ENCODE assay signal across 15 cellular contexts in the genomic region with DNA sequence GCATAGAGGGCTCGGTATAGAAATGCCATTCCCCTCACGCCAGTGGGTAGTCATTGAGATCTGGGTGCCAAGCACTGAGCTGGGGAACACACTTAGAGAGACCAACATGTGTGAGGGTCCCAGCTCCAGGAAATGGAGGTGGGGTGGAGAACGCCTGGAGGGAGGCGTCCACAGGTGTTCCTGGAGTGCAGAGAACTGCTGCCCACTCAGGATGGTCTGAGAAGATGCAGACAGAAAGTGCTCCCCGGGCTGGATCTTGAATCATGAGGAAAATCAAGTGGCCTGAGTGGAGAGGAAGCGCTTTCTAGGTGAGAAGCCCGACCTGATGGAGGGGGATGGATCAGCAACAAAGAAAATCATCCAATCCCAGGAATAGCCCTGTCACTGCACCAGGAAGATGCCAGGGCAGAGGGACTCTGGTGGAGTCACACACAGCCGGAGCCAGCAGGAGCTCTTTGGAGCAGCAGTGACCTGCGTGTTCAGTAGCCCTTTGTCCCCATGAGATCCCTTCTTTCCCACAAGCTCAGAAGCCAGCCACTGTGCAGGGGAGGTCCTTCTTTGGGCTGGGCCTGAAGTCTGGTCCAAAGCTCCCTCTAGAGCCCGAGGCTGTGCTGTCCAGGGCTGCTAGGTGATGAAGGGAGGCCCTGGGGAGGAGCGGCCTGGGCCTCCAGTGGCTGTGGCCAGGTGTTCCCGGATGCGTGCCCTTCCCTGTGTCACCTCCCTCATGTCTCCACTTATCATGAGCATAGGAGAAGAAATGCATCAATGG.
DNase-seq lines count a peak whose midpoint lies in the region; ATAC-seq and TF ChIP-seq lines count a peak whose summit lies in the region.
"Had no signal": no experiment of that assay in that cellular context is flagged by ENCODE, and none has a peak within 500 bp of the region (broad histone marks: within the 10 kb centered on the region; RNA-seq: fewer than 3 reads in every experiment).

No MANE protein-coding gene starts in this region.

- H3K4me1 ChIP-seq in left ventricle myocardium inferior (peaks cover 63% of the 10 kb centered on the region), gastrocnemius medialis (peaks cover 15 to 17% of the 10 kb centered on the region in 2 donors)

- H3K36me3 Mint-ChIP-seq in activated CD8-positive, alpha-beta memory T cell treated with anti-CD3 and anti-CD28 coated beads, Interleukin-2, amount 10 ng/mL, durations not matched to agents 7 days and 5 days, result peaks cover 9% of the 10 kb centered on the region

- no peaks in the 10 kb centered on the region for H3K4me1 Mint-ChIP-seq in activated CD8-positive, alpha-beta memory T cell treated with anti-CD3 and anti-CD28 coated beads, Interleukin-2, amount 10 ng/mL, durations not matched to agents 7 days and 5 days

- H3K27ac Mint-ChIP-seq in activated CD8-positive, alpha-beta memory T cell treated with anti-CD3 and anti-CD28 coated beads, Interleukin-2, amount 10 ng/mL, durations not matched to agents 7 days and 5 days, result peak overlapping the region; percentile 5
- H3K27ac Mint-ChIP-seq: activated T-helper 2 cell treated with anti-CD3 and anti-CD28 coated beads, Interferon-gamma antibody, Interleukin-2, Interleukin-4, amounts not matched to agents 10 μg/mL and 5 μg/mL and 100 μg/mL, durations not matched to agents 14 hours and 24 hours and 36 hours had no signal

- DNase-seq in activated CD8-positive, alpha-beta memory T cell treated with anti-CD3 and anti-CD28 coated beads, Interleukin-2, amount 10 ng/mL, durations not matched to agents 7 days and 5 days, result no peak
- no peak for DNase-seq in activated CD8-positive, alpha-beta memory T cell treated with anti-CD3 and anti-CD28 coated beads for 24 hours
- DNase-seq in WERI-Rb-1 (no peak), left ventricle myocardium inferior (no peak), gastrocnemius medialis (no peak), NCI-H1105 treated with DMSO at 0.1 percent for 48 hours (lab: John Stamatoyannopoulos, UW) (no peak)
- DNase-seq: central memory CD4-positive, alpha-beta T cell; stimulated activated CD8-positive, alpha-beta memory T cell treated with anti-CD3 and anti-CD28 coated beads, Interleukin-4, amount 100 ng/mL, for 48 hours had no signal

- H3K36me3 ChIP-seq in WERI-Rb-1, result peaks cover 79% of the 10 kb centered on the region
- peaks cover 48% of the 10 kb centered on the region for H3K36me3 ChIP-seq in left ventricle myocardium inferior
- no peaks in the 10 kb centered on the region for H3K36me3 ChIP-seq in gastrocnemius medialis

- H3K4me3 ChIP-seq in WERI-Rb-1 (ENCODE audit: low read depth, low read length) (no peak overlapping the region), left ventricle myocardium inferior (no peak overlapping the region), gastrocnemius medialis (no peak overlapping the region)
- H3K4me3 ChIP-seq: A549, hepatocyte, lung had no signal

- no peak for ATAC-seq in activated CD8-positive, alpha-beta memory T cell treated with anti-CD3 and anti-CD28 coated beads, Interleukin-2, amount 10 ng/mL, durations not matched to agents 7 days and 5 days
- no peak for ATAC-seq in gastrocnemius medialis
- ATAC-seq in GM18873 (IDR thresholded peaks at IDR 0.05; ENCODE audit: low FRiP score, unreplicated experiment), result no peak
- no peak for ATAC-seq in HG03025 (IDR thresholded peaks at IDR 0.05; ENCODE audit: low FRiP score, unreplicated experiment)

- H3K27ac ChIP-seq in WERI-Rb-1, result no peak overlapping the region
- peak overlapping the region; percentile 86 for H3K27ac ChIP-seq in left ventricle myocardium inferior (replicated peaks)
- peak overlapping the region in 3 of 4 donors; percentile 44 to 58 (median 52) for H3K27ac ChIP-seq in gastrocnemius medialis
- H3K27ac ChIP-seq: A549, epithelial cell of prostate, hepatocyte had no signal

- H3K4me3 Mint-ChIP-seq in activated CD8-positive, alpha-beta memory T cell treated with anti-CD3 and anti-CD28 coated beads, Interleukin-2, amount 10 ng/mL, durations not matched to agents 7 days and 5 days, result no peak overlapping the region

- TF ChIP-seq CTCF in WERI-Rb-1 (IDR thresholded peaks at IDR 0.05; ENCODE audit: low read depth, low read length) (peak; percentile 37; the same call in 1 of the 2 replicates), left ventricle myocardium inferior (IDR thresholded peaks at IDR 0.05; ENCODE audit: borderline replicate concordance) (peak; percentile 53), gastrocnemius medialis (IDR thresholded peaks at IDR 0.05 in 4 of 5, conservative IDR thresholded peaks at IDR 0.05 in 1 of 5) (peak in 2 of 5 experiments; percentile 12 to 37)

- intact Hi-C loops in left ventricle myocardium inferior (cut with micrococcal nuclease), result loop anchor here (5.0 kb wide), 1 partner anchor 112 kb away; the partner anchor contains the start of gene RNF144A
- intact Hi-C loops in gastrocnemius medialis (cut with DNase I; ENCODE audit: low total_unique reads), result no loop called here

- H3K27me3 ChIP-seq in WERI-Rb-1 (ENCODE audit: insufficient read depth, low read depth, severe bottlenecking) (no peaks in the 10 kb centered on the region), left ventricle myocardium inferior (ENCODE audit: low read depth) (no peaks in the 10 kb centered on the region), gastrocnemius medialis (no peaks in the 10 kb centered on the region)
- H3K27me3 ChIP-seq: hepatocyte had no signal

- no peak for TF ChIP-seq POLR2A in gastrocnemius medialis (IDR thresholded peaks at IDR 0.05)

- H3K27me3 Mint-ChIP-seq in activated CD8-positive, alpha-beta memory T cell treated with anti-CD3 and anti-CD28 coated beads, Interleukin-2, amount 10 ng/mL, durations not matched to agents 7 days and 5 days, result no peaks in the 10 kb centered on the region

- H3K9me3 ChIP-seq in WERI-Rb-1 (ENCODE audit: severe bottlenecking) (no peaks in the 10 kb centered on the region), left ventricle myocardium inferior (replicated peaks) (no peaks in the 10 kb centered on the region), gastrocnemius medialis (no peaks in the 10 kb centered on the region)
- H3K9me3 ChIP-seq: A549 had no signal

- in situ Hi-C loops in gastrocnemius medialis (cut with MboI; ENCODE audit: low sequenced_read_pairs in 4 of 4), result loop anchor here in 1 of 4 donors (5.0 kb wide), 1 partner anchor 117 kb away; no protein-coding TSS in a partner anchor

- CTCF ChIA-PET in activated CD8-positive, alpha-beta memory T cell treated with anti-CD3 and anti-CD28 coated beads, Interleukin-2, amount 10 ng/mL, durations not matched to agents 7 days and 5 days (lab: Charles Lee), result interaction anchor here (0.9 to 1.1 kb wide), 2 partner anchors 14 to 111 kb away, joined by 3 read pairs; no protein-coding TSS in a partner anchor

- no peaks in the 10 kb centered on the region for H3K9me3 Mint-ChIP-seq in activated CD8-positive, alpha-beta memory T cell treated with anti-CD3 and anti-CD28 coated beads, Interleukin-2, amount 10 ng/mL, durations not matched to agents 7 days and 5 days (ENCODE audit: low read depth)
- H3K9me3 Mint-ChIP-seq: activated T-helper 2 cell treated with anti-CD3 and anti-CD28 coated beads, Interferon-gamma antibody, Interleukin-2, Interleukin-4, amounts not matched to agents 10 μg/mL and 5 μg/mL and 100 μg/mL, durations not matched to agents 14 hours and 24 hours and 36 hours had no signal
